In the genomic region with DNA sequence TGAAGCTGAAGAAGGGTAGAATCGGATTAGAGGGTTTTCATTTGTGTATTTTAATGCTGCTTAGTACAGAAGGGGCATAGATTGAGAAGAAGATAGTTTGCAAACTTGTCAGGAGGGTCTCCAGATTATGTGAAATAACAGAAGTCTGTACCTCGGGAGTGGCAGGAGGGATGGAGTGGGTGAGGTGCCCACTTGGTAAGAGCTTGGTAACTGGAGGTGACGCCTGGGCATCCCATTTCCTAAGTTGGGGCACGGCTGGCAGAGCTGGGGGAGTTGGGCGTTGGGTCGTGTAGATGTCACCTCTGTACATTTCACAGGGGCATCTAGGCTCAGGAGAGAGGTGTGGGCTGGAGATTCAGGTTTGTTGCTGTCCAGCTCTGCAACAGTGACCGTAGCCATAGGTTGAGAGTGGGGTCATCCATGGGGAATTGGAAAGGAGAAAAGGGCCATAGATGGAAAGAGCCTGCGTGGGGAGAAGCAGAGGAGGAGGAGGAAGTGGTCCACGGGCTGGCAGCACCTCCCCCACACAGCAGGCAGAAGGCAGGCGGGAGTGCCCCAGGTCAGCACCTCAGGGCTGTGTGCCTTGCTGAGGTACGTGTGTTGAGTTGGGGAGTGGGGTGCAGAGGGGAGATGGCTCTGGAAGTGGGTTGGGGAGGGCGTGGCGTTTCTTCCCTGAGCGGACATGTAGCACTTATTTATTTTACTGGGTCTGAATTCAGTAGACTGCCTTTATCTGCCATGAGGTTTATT, we compare ENCODE assay signal across 13 cellular contexts. TPM values are rescaled to one million over a fixed set of nuclear protein-coding genes. Genes with fewer than 3 reads are reported as not detected.
DNase-seq lines count a peak whose midpoint lies in the region; ATAC-seq lines count a peak whose summit lies in the region.
"Had no signal": no experiment of that assay in that cellular context is flagged by ENCODE, and none has a peak within 500 bp of the region (broad histone marks: within the 10 kb centered on the region; RNA-seq: fewer than 3 reads in every experiment).

No MANE protein-coding gene starts in this region.

- peaks cover 1% of the 10 kb centered on the region; the same call in 1 of the 2 replicates for H3K36me3 ChIP-seq in H7 (replicated peaks; ENCODE audit: control insufficient read depth, insufficient read depth, low read length)

- no peaks in the 10 kb centered on the region for H3K9me3 Mint-ChIP-seq in activated CD4-positive, alpha-beta T cell treated with anti-CD3 and anti-CD28 coated beads for 36 hours (ENCODE audit: low read depth)
- no peaks in the 10 kb centered on the region for H3K9me3 Mint-ChIP-seq in activated naive CD8-positive, alpha-beta T cell treated with anti-CD3 and anti-CD28 coated beads, Interleukin-2, amount 10 ng/mL, durations not matched to agents 7 days and 5 days
- H3K9me3 Mint-ChIP-seq in naive thymus-derived CD8-positive, alpha-beta T cell: no peaks in the 10 kb centered on the region

- intact Hi-C loops in activated CD4-positive, alpha-beta T cell treated with anti-CD3 and anti-CD28 coated beads for 36 hours (cut with DNase I, micrococcal nuclease): no loop called here

- DNase-seq in activated CD4-positive, alpha-beta T cell treated with anti-CD3 and anti-CD28 coated beads for 36 hours: no peak
- no peak for DNase-seq in activated CD4-positive, alpha-beta T cell treated with anti-CD3 and anti-CD28 coated beads, Interleukin-2, amount 50 U/mL, for 1 hour
- peak; percentile 32 for DNase-seq in H7
- DNase-seq in activated naive CD8-positive, alpha-beta T cell treated with anti-CD3 and anti-CD28 coated beads, Interleukin-2, amount 10 ng/mL, durations not matched to agents 7 days and 5 days: no peak
- DNase-seq in naive thymus-derived CD8-positive, alpha-beta T cell: no peak
- no peak for DNase-seq in activated CD4-positive, CD25-positive, alpha-beta regulatory T cell treated with anti-CD3 and anti-CD28 coated beads, Interleukin-2, amount 50 U/mL, for 72 hours
- DNase-seq in iPS-NIHi11 (ENCODE audit: low spot score): no peak
- DNase-seq: EL; foreskin fibroblast; NCI-H187 treated with DMSO at 0.1 percent for 48 hours; stimulated activated CD4-positive, alpha-beta T cell treated with anti-CD3 and anti-CD28 coated beads, Interleukin-4, amount 100 ng/mL, for 4 hours had no signal

- H3K4me1 Mint-ChIP-seq in activated CD4-positive, alpha-beta T cell treated with anti-CD3 and anti-CD28 coated beads for 36 hours: no peaks in the 10 kb centered on the region
- H3K4me1 Mint-ChIP-seq in activated naive CD8-positive, alpha-beta T cell treated with anti-CD3 and anti-CD28 coated beads, Interleukin-2, amount 10 ng/mL, durations not matched to agents 7 days and 5 days: peaks cover 9% of the 10 kb centered on the region
- H3K4me1 Mint-ChIP-seq in naive thymus-derived CD8-positive, alpha-beta T cell: peaks cover 6 to 21% (median 10%) of the 10 kb centered on the region in 4 donors

- POLR2A ChIA-PET in activated CD4-positive, alpha-beta T cell treated with anti-CD3 and anti-CD28 coated beads for 36 hours (lab: Charles Lee): no interaction called here
- POLR2A ChIA-PET in activated naive CD8-positive, alpha-beta T cell treated with anti-CD3 and anti-CD28 coated beads, Interleukin-2, amount 10 ng/mL, durations not matched to agents 7 days and 5 days (lab: Charles Lee): no interaction called here
- POLR2A ChIA-PET in naive thymus-derived CD8-positive, alpha-beta T cell (lab: Charles Lee): interaction anchor here (0.7 to 1.5 kb wide), 2 partner anchors 31 to 379 kb away, joined by 3 read pairs; partner anchors contain the start of gene MPHOSPH8

- H3K4me3 ChIP-seq in H7 (ENCODE audit: insufficient read depth, low read depth, low read length): no peak overlapping the region
- H3K4me3 ChIP-seq: lung had no signal

- H3K36me3 Mint-ChIP-seq in activated CD4-positive, alpha-beta T cell treated with anti-CD3 and anti-CD28 coated beads for 36 hours (ENCODE audit: low read depth): peaks cover 58% of the 10 kb centered on the region
- peaks cover 41% of the 10 kb centered on the region for H3K36me3 Mint-ChIP-seq in activated naive CD8-positive, alpha-beta T cell treated with anti-CD3 and anti-CD28 coated beads, Interleukin-2, amount 10 ng/mL, durations not matched to agents 7 days and 5 days
- H3K36me3 Mint-ChIP-seq in naive thymus-derived CD8-positive, alpha-beta T cell: peaks cover 0 to 97% (median 35%) of the 10 kb centered on the region in 3 donors

- CTCF ChIA-PET in activated CD4-positive, alpha-beta T cell treated with anti-CD3 and anti-CD28 coated beads for 36 hours (lab: Charles Lee): interaction anchor here (0.5 kb wide), 1 partner anchor 295 kb away, joined by 3 read pairs; no protein-coding TSS in a partner anchor

- H3K27me3 ChIP-seq in H7 (ENCODE audit: control insufficient read depth, insufficient read depth, low read length): no peaks in the 10 kb centered on the region

- no peaks in the 10 kb centered on the region for H3K27me3 Mint-ChIP-seq in activated CD4-positive, alpha-beta T cell treated with anti-CD3 and anti-CD28 coated beads for 36 hours
- no peaks in the 10 kb centered on the region for H3K27me3 Mint-ChIP-seq in activated naive CD8-positive, alpha-beta T cell treated with anti-CD3 and anti-CD28 coated beads, Interleukin-2, amount 10 ng/mL, durations not matched to agents 7 days and 5 days
- no peaks in the 10 kb centered on the region for H3K27me3 Mint-ChIP-seq in naive thymus-derived CD8-positive, alpha-beta T cell

- no peak for ATAC-seq in activated CD4-positive, alpha-beta T cell treated with anti-CD3 and anti-CD28 coated beads for 36 hours
- peak; percentile 39 for ATAC-seq in activated naive CD8-positive, alpha-beta T cell treated with anti-CD3 and anti-CD28 coated beads, Interleukin-2, amount 10 ng/mL, durations not matched to agents 7 days and 5 days (ENCODE audit: low read depth)
- ATAC-seq in naive thymus-derived CD8-positive, alpha-beta T cell: no peak
- ATAC-seq in GM19035 (IDR thresholded peaks at IDR 0.05; ENCODE audit: unreplicated experiment): no peak

- H3K27ac Mint-ChIP-seq in activated CD4-positive, alpha-beta T cell treated with anti-CD3 and anti-CD28 coated beads for 36 hours: peak overlapping the region; percentile 27
- peak overlapping the region; percentile 76 for H3K27ac Mint-ChIP-seq in activated naive CD8-positive, alpha-beta T cell treated with anti-CD3 and anti-CD28 coated beads, Interleukin-2, amount 10 ng/mL, durations not matched to agents 7 days and 5 days
- H3K27ac Mint-ChIP-seq in naive thymus-derived CD8-positive, alpha-beta T cell: peak overlapping the region; percentile 56 to 96 (median 78)

- H3K4me3 Mint-ChIP-seq in activated CD4-positive, alpha-beta T cell treated with anti-CD3 and anti-CD28 coated beads for 36 hours: no peak overlapping the region
- no peak overlapping the region for H3K4me3 Mint-ChIP-seq in activated naive CD8-positive, alpha-beta T cell treated with anti-CD3 and anti-CD28 coated beads, Interleukin-2, amount 10 ng/mL, durations not matched to agents 7 days and 5 days
- no peak overlapping the region for H3K4me3 Mint-ChIP-seq in naive thymus-derived CD8-positive, alpha-beta T cell

RNA-seq across cellular contexts. Expression of gene MPHOSPH8, which starts 31.2 kb away (rescaled TPM):
- 10 to 100 TPM; 39.1 to 39.8 TPM for total RNA-seq in activated CD4-positive, alpha-beta T cell treated with anti-CD3 and anti-CD28 coated beads for 36 hours
- total RNA-seq in H7 (2014; rRNA removed; shearing (Covaris generic)): 5.2 and 6.0 TPM in 2 replicates
- 10 to 100 TPM; 62.6 to 65.9 TPM for total RNA-seq in activated naive CD8-positive, alpha-beta T cell treated with anti-CD3 and anti-CD28 coated beads, Interleukin-2, amount 10 ng/mL, durations not matched to agents 7 days and 5 days
- 100 to 1,000 TPM; 107 to 112 TPM for total RNA-seq in naive thymus-derived CD8-positive, alpha-beta T cell
- 10 to 100 TPM in 2 of 3 donors, 1 to 10 TPM in 1; 8.6 to 17.8 (median 14.4) TPM for polyA plus RNA-seq in naive thymus-derived CD8-positive, alpha-beta T cell

Comparison
In these comparisons a context has a peak if more than half of its experiments do, and no peak if none do; other contexts are left out.
1. H3K27ac Mint-ChIP-seq: peak in every context shown above with its lines; median percentile 78 in naive thymus-derived CD8-positive, alpha-beta T cell; 76 in activated naive CD8-positive, alpha-beta T cell treated with anti-CD3 and anti-CD28 coated beads, Interleukin-2, amount 10 ng/mL, durations not matched to agents 7 days and 5 days; 27 in activated CD4-positive, alpha-beta T cell treated with anti-CD3 and anti-CD28 coated beads for 36 hours.